Comparison of ENCODE assay signal across 12 cellular contexts in the genomic region with DNA sequence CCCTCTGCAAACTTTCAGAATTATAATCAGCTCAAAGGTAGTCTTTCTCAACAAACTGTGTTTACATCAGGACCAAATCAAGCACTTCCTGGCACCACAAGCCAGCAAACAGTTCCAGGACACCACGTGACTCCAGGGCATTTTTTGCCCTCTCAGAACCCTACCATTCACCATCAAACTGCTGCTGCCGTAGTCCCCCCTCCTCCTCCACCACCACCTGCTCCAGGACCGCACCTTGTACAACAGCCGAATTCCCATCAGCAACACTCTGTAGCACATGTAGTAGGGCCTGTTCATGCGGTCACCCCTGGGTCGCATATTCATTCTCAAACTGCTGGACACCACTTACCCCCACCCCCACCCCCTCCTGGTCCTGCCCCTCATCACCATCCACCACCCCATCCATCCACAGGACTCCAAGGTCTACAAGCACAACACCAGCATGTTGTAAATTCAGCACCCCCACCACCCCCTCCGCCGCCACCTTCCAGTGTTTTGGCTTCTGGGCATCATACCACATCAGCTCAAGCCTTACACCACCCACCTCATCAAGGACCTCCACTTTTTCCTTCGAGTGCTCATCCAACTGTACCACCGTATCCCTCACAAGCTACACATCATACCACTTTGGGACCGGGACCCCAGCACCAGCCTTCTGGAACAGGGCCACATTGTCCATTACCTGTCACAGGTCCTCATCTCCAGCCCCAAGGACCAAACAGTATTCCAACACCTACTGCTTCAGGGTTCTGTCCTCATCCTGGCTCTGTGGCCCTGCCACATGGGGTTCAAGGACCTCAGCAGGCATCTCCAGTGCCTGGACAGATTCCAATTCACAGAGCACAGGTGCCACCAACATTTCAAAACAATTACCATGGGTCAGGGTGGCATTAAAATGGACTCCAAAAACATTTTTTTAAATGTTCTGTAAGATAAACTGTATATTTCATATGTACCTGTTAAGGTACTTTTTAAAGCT.
DNase-seq lines count a peak whose midpoint lies in the region; ATAC-seq, FAIRE-seq and TF ChIP-seq lines count a peak whose summit lies in the region.
"Had no signal": no experiment of that assay in that cellular context is flagged by ENCODE, and none has a peak within 500 bp of the region (broad histone marks: within the 10 kb centered on the region; RNA-seq: fewer than 3 reads in every experiment).

No MANE protein-coding gene starts in this region.

- H4K20me1 ChIP-seq in H9 (ENCODE audit: control insufficient read depth, insufficient read depth, insufficient read length), result no peaks in the 10 kb centered on the region

- DNase-seq in H9, result no peak
- DNase-seq in activated T-helper 1 cell treated with anti-CD3 and anti-CD28 coated beads, Interleukin-12 subunit alpha, Interleukin-12 subunit beta, Interleukin-2, Interleukin-4 antibody, amounts not matched to agents 30 ng/mL and 10 ng/mL and 1 ng/mL, durations not matched to agents 14 hours and 24 hours and 36 hours (ENCODE audit: low spot score), result no peak
- no peak for DNase-seq in right cardiac atrium
- no peak for DNase-seq in psoas muscle
- no peak for DNase-seq in GM19239 (ENCODE audit: insufficient read length, low spot score)
- no peak for DNase-seq in NCI-H1436 (lab: John Stamatoyannopoulos, UW)
- DNase-seq: GM23248, MV-4-11, NCI-H82 had no signal

- ATAC-seq in right cardiac atrium, result peak; percentile 44 to 50
- peak; percentile 27 to 54 (median 40) for ATAC-seq in psoas muscle
- no peak; the same call in 1 of the 3 replicates for ATAC-seq in SK-N-SH treated with all-trans-retinoic acid at 6 μM for 48 hours
- no peak for ATAC-seq in GM21515 (IDR thresholded peaks at IDR 0.05; ENCODE audit: unreplicated experiment)

- no peaks in the 10 kb centered on the region for H3K9me3 Mint-ChIP-seq in H9
- H3K9me3 Mint-ChIP-seq in activated T-helper 1 cell treated with anti-CD3 and anti-CD28 coated beads, Interleukin-12 subunit alpha, Interleukin-12 subunit beta, Interleukin-2, Interleukin-4 antibody, amounts not matched to agents 30 ng/mL and 10 ng/mL and 1 ng/mL, durations not matched to agents 14 hours and 24 hours and 36 hours, result peaks cover 3% of the 10 kb centered on the region

- no peaks in the 10 kb centered on the region for H3K79me1 ChIP-seq in H9 (ENCODE audit: insufficient read depth, low read depth, low read length, poor library complexity, severe bottlenecking)

- H3K23me2 ChIP-seq in H9 (ENCODE audit: insufficient read length, low read depth, low read length, poor library complexity, severe bottlenecking), result no peaks in the 10 kb centered on the region

- H3K23ac ChIP-seq in H9 (ENCODE audit: insufficient read length, low read depth, low read length), result no peak overlapping the region

- no peak overlapping the region for H3K4me3 ChIP-seq in right cardiac atrium (ENCODE audit: low read length)
- no peak overlapping the region for H3K4me3 ChIP-seq in psoas muscle
- H3K4me3 ChIP-seq: GM23248 had no signal

- H3K27me3 ChIP-seq in H9 (ENCODE audit: insufficient read depth, low read length) (no peaks in the 10 kb centered on the region), right cardiac atrium (ENCODE audit: control insufficient read depth, insufficient read depth) (no peaks in the 10 kb centered on the region), psoas muscle (ENCODE audit: insufficient read depth in 3 of 3, low read length in 2 of 3) (no peaks in the 10 kb centered on the region)

- no peak overlapping the region for H2BK5ac ChIP-seq in H9 (ENCODE audit: insufficient read length, low read length)

- no peak overlapping the region for H3T11ph ChIP-seq in H9 (ENCODE audit: low read length)

- H3K9ac ChIP-seq in H9 (ENCODE audit: extremely low read depth, insufficient read length, low read length), result no peak overlapping the region
- H3K9ac ChIP-seq: GM23248 had no signal

- no peaks in the 10 kb centered on the region for H3K4me1 ChIP-seq in H9 (ENCODE audit: insufficient read depth, low read length)
- no peaks in the 10 kb centered on the region for H3K4me1 ChIP-seq in right cardiac atrium (ENCODE audit: control insufficient read depth, insufficient read depth, low read length)
- H3K4me1 ChIP-seq in psoas muscle, result no peaks in the 10 kb centered on the region

- H3K9me3 ChIP-seq in H9 (ENCODE audit: control insufficient read depth, low read depth, low read length), result no peaks in the 10 kb centered on the region
- no peaks in the 10 kb centered on the region for H3K9me3 ChIP-seq in right cardiac atrium (ENCODE audit: control insufficient read depth, low read length)
- no peaks in the 10 kb centered on the region for H3K9me3 ChIP-seq in psoas muscle

- H3K4me1 Mint-ChIP-seq in H9, result peaks cover 4 to 6% of the 10 kb centered on the region in 2 experiments; a peak in 3 of 4 replicates
- peaks cover 6% of the 10 kb centered on the region for H3K4me1 Mint-ChIP-seq in activated T-helper 1 cell treated with anti-CD3 and anti-CD28 coated beads, Interleukin-12 subunit alpha, Interleukin-12 subunit beta, Interleukin-2, Interleukin-4 antibody, amounts not matched to agents 30 ng/mL and 10 ng/mL and 1 ng/mL, durations not matched to agents 14 hours and 24 hours and 36 hours (ENCODE audit: low read depth)

- no peak for FAIRE-seq in GM19239 (lab: Jason Lieb, UNC)
- FAIRE-seq: TTC549 had no signal

- no CpG with 5 or more reads among the region's 11 CpGs for WGBS in H9 (ENCODE audit: extremely low coverage, insufficient read length, low lambda C conversion rate)
- 85% methylated on average over 11 of the region's 11 CpGs for WGBS in right cardiac atrium
- 82% methylated on average over 11 of the region's 11 CpGs for WGBS in psoas muscle, 3 donors

- H4K91ac ChIP-seq in H9 (ENCODE audit: insufficient read length, low read depth, low read length), result no peak overlapping the region

- H3K36me3 Mint-ChIP-seq in H9 (ENCODE audit: insufficient read depth in 1 of 3, low read depth in 3 of 3), result peaks cover 36 to 73% (median 67%) of the 10 kb centered on the region in 3 experiments
- peaks cover 55% of the 10 kb centered on the region for H3K36me3 Mint-ChIP-seq in activated T-helper 1 cell treated with anti-CD3 and anti-CD28 coated beads, Interleukin-12 subunit alpha, Interleukin-12 subunit beta, Interleukin-2, Interleukin-4 antibody, amounts not matched to agents 30 ng/mL and 10 ng/mL and 1 ng/mL, durations not matched to agents 14 hours and 24 hours and 36 hours (ENCODE audit: low read depth)

- TF ChIP-seq CTCF in H9 (conservative IDR thresholded peaks at IDR 0.05) (no peak), psoas muscle (IDR thresholded peaks at IDR 0.05) (no peak)

- H3K4ac ChIP-seq in H9 (ENCODE audit: low read depth, low read length), result no peak overlapping the region

- H3K18ac ChIP-seq in H9 (ENCODE audit: insufficient read length, low read depth, low read length), result no peak overlapping the region

- no peak overlapping the region for H3K4me3 Mint-ChIP-seq in H9
- H3K4me3 Mint-ChIP-seq in activated T-helper 1 cell treated with anti-CD3 and anti-CD28 coated beads, Interleukin-12 subunit alpha, Interleukin-12 subunit beta, Interleukin-2, Interleukin-4 antibody, amounts not matched to agents 30 ng/mL and 10 ng/mL and 1 ng/mL, durations not matched to agents 14 hours and 24 hours and 36 hours, result no peak overlapping the region

- H4K8ac ChIP-seq in H9 (replicated peaks; ENCODE audit: insufficient read length, low read depth, low read length), result no peak overlapping the region

- H3K56ac ChIP-seq in H9 (ENCODE audit: insufficient read length, low read depth, low read length), result no peak overlapping the region

- H2BK12ac ChIP-seq in H9 (ENCODE audit: insufficient read length, low read depth, low read length), result no peak overlapping the region

- no peak overlapping the region for H2BK15ac ChIP-seq in H9 (ENCODE audit: low read depth, low read length)

- no peak overlapping the region for H3K4me2 ChIP-seq in H9 (ENCODE audit: insufficient read depth, insufficient read length, low read length)

- no peak overlapping the region for H2AFZ ChIP-seq in H9 (ENCODE audit: low read length)
- H2AFZ ChIP-seq: GM23248 had no signal

- H3K27me3 Mint-ChIP-seq in H9 (ENCODE audit: low read depth), result no peaks in the 10 kb centered on the region
- H3K27me3 Mint-ChIP-seq in activated T-helper 1 cell treated with anti-CD3 and anti-CD28 coated beads, Interleukin-12 subunit alpha, Interleukin-12 subunit beta, Interleukin-2, Interleukin-4 antibody, amounts not matched to agents 30 ng/mL and 10 ng/mL and 1 ng/mL, durations not matched to agents 14 hours and 24 hours and 36 hours (ENCODE audit: insufficient read depth), result no peaks in the 10 kb centered on the region

- intact Hi-C loops in activated T-helper 1 cell treated with anti-CD3 and anti-CD28 coated beads, Interleukin-12 subunit alpha, Interleukin-12 subunit beta, Interleukin-2, Interleukin-4 antibody, amounts not matched to agents 30 ng/mL and 10 ng/mL and 1 ng/mL, durations not matched to agents 14 hours and 24 hours and 36 hours (cut with micrococcal nuclease), result no loop called here
- intact Hi-C loops in right cardiac atrium (cut with DNase I) (no loop called here), psoas muscle (cut with DNase I) (loop anchor here in 1 of 2 donors (5.0 kb wide), 1 partner anchor 40 kb away; no protein-coding TSS in a partner anchor)

- H2BK20ac ChIP-seq in H9 (ENCODE audit: low read depth, low read length, poor library complexity, severe bottlenecking), result no peak overlapping the region

- H3K36me3 ChIP-seq in psoas muscle (ENCODE audit: insufficient read depth in 1 of 2, low read depth in 1 of 2), result peaks cover 13 to 100% of the 10 kb centered on the region in 2 donors

- no peak overlapping the region for H4K5ac ChIP-seq in H9 (ENCODE audit: insufficient read length, low read depth, low read length)

- H2BK120ac ChIP-seq in H9 (ENCODE audit: low read depth, low read length, poor library complexity, severe bottlenecking), result no peak overlapping the region

- no peak overlapping the region for H2AK5ac ChIP-seq in H9 (ENCODE audit: insufficient read length, low read length)

- H3K27ac Mint-ChIP-seq in H9, result peak overlapping the region in 2 of 3 experiments; percentile 69 to 88; a peak in 3 of 7 replicates
- peak overlapping the region; percentile 77 for H3K27ac Mint-ChIP-seq in activated T-helper 1 cell treated with anti-CD3 and anti-CD28 coated beads, Interleukin-12 subunit alpha, Interleukin-12 subunit beta, Interleukin-2, Interleukin-4 antibody, amounts not matched to agents 30 ng/mL and 10 ng/mL and 1 ng/mL, durations not matched to agents 14 hours and 24 hours and 36 hours

- H3K14ac ChIP-seq in H9 (ENCODE audit: insufficient read depth, low read length), result no peak overlapping the region

- H3K27ac ChIP-seq in H9 (ENCODE audit: insufficient read length, low read depth, low read length) (no peak overlapping the region), right cardiac atrium (ENCODE audit: low read length) (no peak overlapping the region), psoas muscle (no peak overlapping the region)
- H3K27ac ChIP-seq: GM23248 had no signal

- H3K79me2 ChIP-seq in H9 (ENCODE audit: insufficient read depth, low read length), result no peaks in the 10 kb centered on the region

TF ChIP-seq in SK-N-SH treated with all-trans-retinoic acid at 6 μM for 48 hours, 23 proteins besides CTCF, POLR2A, EP300 and RAD21:
- TF ChIP-seq RARB (CRISPR knock-in tag; IDR thresholded peaks at IDR 0.05), result no peak
TF ChIP-seq in SK-N-SH treated with all-trans-retinoic acid at 6 μM for 48 hours: peak in this region for 0.

Comparison
In these comparisons a context has a peak if more than half of its experiments do, and no peak if none do; other contexts are left out.
1. ATAC-seq: peak in right cardiac atrium (2 of 2) and psoas muscle (4 of 4); none in SK-N-SH treated with all-trans-retinoic acid at 6 μM for 48 hours (single experiment) and GM21515 (single experiment).